8 cellular contexts compared by ENCODE assay signal in the genomic region with DNA sequence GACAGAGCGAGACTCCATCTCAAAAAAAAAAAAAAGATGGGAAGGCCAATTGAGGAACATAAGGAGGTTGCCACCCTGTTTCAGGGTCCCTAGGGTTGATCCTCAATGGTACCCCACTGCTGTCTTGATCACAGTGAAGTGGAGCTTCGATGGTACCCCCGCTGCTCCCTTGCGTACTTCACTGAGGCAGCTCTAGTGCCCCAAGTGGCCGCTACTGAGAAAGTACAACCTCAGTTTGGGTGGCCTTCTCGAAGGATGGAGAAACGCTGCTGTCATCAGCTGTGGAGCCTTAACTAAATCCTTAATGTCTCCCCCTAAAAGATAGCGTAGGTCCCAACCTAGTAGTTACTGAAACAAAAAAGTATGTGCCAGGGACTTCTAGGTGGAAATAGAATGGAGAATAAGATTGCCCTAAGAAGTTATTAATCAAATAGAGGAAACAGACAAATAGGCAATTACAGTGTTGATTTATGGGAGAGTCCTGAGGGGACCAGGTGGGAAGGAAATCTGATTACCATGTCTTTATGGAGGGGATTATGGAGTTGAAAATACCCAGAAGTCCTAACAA. TPM values are rescaled to one million over a fixed set of nuclear protein-coding genes. Genes with fewer than 3 reads are reported as not detected.
DNase-seq lines count a peak whose midpoint lies in the region; ATAC-seq lines count a peak whose summit lies in the region.

No MANE protein-coding gene starts in this region.

- in situ Hi-C loops in SK-MEL-5 (cut with HindIII; ENCODE audit: low pct_unique_long_range_greater_than_20kb, low sequenced_read_pairs): no loop called here

- peak; percentile 53 for DNase-seq in EH (ENCODE audit: low read depth)
- DNase-seq in SK-MEL-5 (ENCODE audit: low read depth, low spot score): peak; percentile 56
- DNase-seq in amniotic epithelial cell (ENCODE audit: low read depth): peak; percentile 50
- DNase-seq in hippocampal formation (lab: John Stamatoyannopoulos, UW): peak; percentile 12 to 28
- peak; percentile 38 to 45 for DNase-seq in stimulated activated CD4-positive, alpha-beta T cell treated with anti-CD3 and anti-CD28 coated beads, Interleukin-1b, Interleukin-23, amount 100 ng/mL, for 4 hours (ENCODE audit: low read depth in 2 of 2)

- ATAC-seq in HG02798 (IDR thresholded peaks at IDR 0.05; ENCODE audit: poor library complexity, unreplicated experiment) (peak; percentile 64), HG02759 (IDR thresholded peaks at IDR 0.05; ENCODE audit: unreplicated experiment) (no peak), GM19324 (IDR thresholded peaks at IDR 0.05; ENCODE audit: low FRiP score, unreplicated experiment) (no peak)

RNA-seq across cellular contexts. Expression of gene TESK1, which starts 6.3 kb away (rescaled TPM):
- total RNA-seq in SK-MEL-5 (2014; rRNA removed; shearing (Covaris generic)): 4.1 and 5.5 TPM in 2 replicates
- 17.0 and 21.0 TPM in 2 replicates for polyA plus RNA-seq in SK-MEL-5 (2015; cell fraction: cytosol; rRNA removed)
- 52.6 and 114 TPM in 2 replicates for polyA plus RNA-seq in SK-MEL-5 (2015; cell fraction: nucleus; rRNA removed)

RNA-seq across cellular contexts. Expression of gene CD72, which starts 6.9 kb away (rescaled TPM):
- total RNA-seq in SK-MEL-5 (2014; rRNA removed; shearing (Covaris generic)): 0.43 and 0.63 TPM in 2 replicates
- polyA plus RNA-seq in SK-MEL-5 (2015; cell fraction: cytosol; rRNA removed): not detected in 2 replicates
- 3.9 TPM in 1 of 2 replicates, not detected in the other for polyA plus RNA-seq in SK-MEL-5 (2015; cell fraction: nucleus; rRNA removed)

RNA-seq across cellular contexts. Expression of gene SIT1, which starts 39.4 kb away (rescaled TPM):
- not detected in 2 replicates for total RNA-seq in SK-MEL-5 (2014; rRNA removed; shearing (Covaris generic))
- polyA plus RNA-seq in SK-MEL-5 (2015; cell fraction: cytosol; rRNA removed): not detected in 2 replicates
- not detected in 2 replicates for polyA plus RNA-seq in SK-MEL-5 (2015; cell fraction: nucleus; rRNA removed)

RNA-seq across cellular contexts. Expression of gene RMRP, which starts 46.5 kb away (rescaled TPM):
- 21,584 and 34,307 TPM in 2 replicates for total RNA-seq in SK-MEL-5 (2014; rRNA removed; shearing (Covaris generic))
- polyA plus RNA-seq in SK-MEL-5 (2015; cell fraction: cytosol; rRNA removed): not detected in 2 replicates
- polyA plus RNA-seq in SK-MEL-5 (2015; cell fraction: nucleus; rRNA removed): not detected in 2 replicates

RNA-seq across cellular contexts. Expression of gene CCDC107, which starts 46.8 kb away (rescaled TPM):
- 11.8 and 20.0 TPM in 2 replicates for total RNA-seq in SK-MEL-5 (2014; rRNA removed; shearing (Covaris generic))
- polyA plus RNA-seq in SK-MEL-5 (2015; cell fraction: cytosol; rRNA removed): 15.4 and 16.2 TPM in 2 replicates
- 19.8 and 19.9 TPM in 2 replicates for polyA plus RNA-seq in SK-MEL-5 (2015; cell fraction: nucleus; rRNA removed)
